Comparison of ENCODE assay signal across 1 cellular context in genomic region chr3:127546970-127547733, GRCh38.
TF ChIP-seq lines count a peak whose summit lies in the region.

No MANE protein-coding gene starts in this region.

TF ChIP-seq in GM12878, 131 proteins besides CTCF, POLR2A, EP300 and RAD21:
- no peak for TF ChIP-seq ATF2 (IDR thresholded peaks at IDR 0.05; ENCODE audit: low read length)
